ENCODE assay signal across 8 cellular contexts in the genomic region with DNA sequence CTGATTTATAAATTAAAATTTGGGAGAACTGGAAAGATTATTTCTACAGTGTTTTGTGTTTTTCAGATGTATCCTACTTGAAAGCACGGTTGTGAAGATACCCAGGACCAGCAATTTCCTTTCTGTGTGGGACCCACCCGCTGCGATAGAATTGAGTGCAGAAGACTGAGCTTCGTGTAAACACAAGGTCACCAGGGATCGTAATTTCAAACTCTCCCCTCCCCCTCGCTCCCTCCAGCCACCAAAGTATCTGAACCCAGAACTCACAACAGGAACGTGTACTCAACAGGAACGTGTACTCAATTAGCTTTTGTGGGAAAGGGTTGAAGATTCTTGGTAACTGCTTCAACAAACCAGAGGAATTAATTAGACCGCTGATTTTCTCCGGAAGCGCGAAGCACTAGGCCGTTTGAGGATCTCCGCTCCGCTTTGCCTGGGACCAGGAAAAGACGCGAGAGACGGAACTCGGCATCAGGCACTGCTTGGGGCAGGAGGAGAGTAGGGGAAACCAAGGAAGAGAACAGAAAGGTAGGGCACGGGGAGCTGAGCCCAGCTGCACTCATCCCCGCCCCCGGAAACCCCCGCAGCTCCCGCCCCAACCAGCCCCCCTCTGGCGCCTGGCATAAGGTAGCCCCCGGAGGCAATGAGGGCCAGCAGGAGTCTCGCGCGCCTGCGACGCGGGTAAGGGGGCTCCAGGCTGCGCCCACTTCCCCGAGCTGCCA. TPM values are rescaled to one million over a fixed set of nuclear protein-coding genes. Genes with fewer than 3 reads are reported as not detected.
A peak's percentile ranks its signal among the peaks of the same experiment; 100 is the strongest.
DNase-seq lines count a peak whose midpoint lies in the region; ATAC-seq, FAIRE-seq and TF ChIP-seq lines count a peak whose summit lies in the region.

No MANE protein-coding gene starts in this region.

- H3K9ac ChIP-seq in neural progenitor cell: peak overlapping the region; percentile 44

- peaks cover 25% of the 10 kb centered on the region for H4K20me1 ChIP-seq in neural progenitor cell (ENCODE audit: low read depth)

- peak overlapping the region; percentile 91 for H3K27ac ChIP-seq in neural progenitor cell
- peak overlapping the region; percentile 68 to 92 (median 80) for H3K27ac ChIP-seq in thyroid gland

- peaks cover 58% of the 10 kb centered on the region for H3K79me2 ChIP-seq in neural progenitor cell (ENCODE audit: low read depth)

- no peak for TF ChIP-seq POLR2A in thyroid gland (IDR thresholded peaks at IDR 0.05)

- peak; percentile 34 for ATAC-seq in HG03457 (IDR thresholded peaks at IDR 0.05; ENCODE audit: unreplicated experiment)

- FAIRE-seq in GM19239 (lab: Jason Lieb, UNC): peak; percentile 90

- H3K4me3 Mint-ChIP-seq in activated T-helper 1 cell treated with anti-CD3 and anti-CD28 coated beads, Interleukin-12 subunit alpha, Interleukin-12 subunit beta, Interleukin-2, Interleukin-4 antibody, amounts not matched to agents 30 ng/mL and 10 ng/mL and 1 ng/mL, durations not matched to agents 14 hours and 24 hours and 36 hours: peak overlapping the region; percentile 100
- peak overlapping the region; percentile 100 for H3K4me3 Mint-ChIP-seq in neural progenitor cell

- peaks cover 6% of the 10 kb centered on the region for H3K36me3 ChIP-seq in neural progenitor cell
- H3K36me3 ChIP-seq in thyroid gland: no peaks in the 10 kb centered on the region

- H3K9me3 ChIP-seq in neural progenitor cell (ENCODE audit: low read depth): no peaks in the 10 kb centered on the region
- no peaks in the 10 kb centered on the region for H3K9me3 ChIP-seq in thyroid gland

- no peaks in the 10 kb centered on the region for H3K9me3 Mint-ChIP-seq in activated T-helper 1 cell treated with anti-CD3 and anti-CD28 coated beads, Interleukin-12 subunit alpha, Interleukin-12 subunit beta, Interleukin-2, Interleukin-4 antibody, amounts not matched to agents 30 ng/mL and 10 ng/mL and 1 ng/mL, durations not matched to agents 14 hours and 24 hours and 36 hours
- H3K9me3 Mint-ChIP-seq in neural progenitor cell: no peaks in the 10 kb centered on the region

- WGBS in thyroid gland, 2 donors: 0% methylated on average over 21 to 32 of the region's 34 CpGs

- peak overlapping the region; percentile 88 for H2AFZ ChIP-seq in neural progenitor cell (replicated peaks)

- peaks cover 27% of the 10 kb centered on the region for H3K4me1 ChIP-seq in neural progenitor cell
- peaks cover 9 to 14% of the 10 kb centered on the region in 2 donors for H3K4me1 ChIP-seq in thyroid gland

- H3K27ac Mint-ChIP-seq in activated T-helper 1 cell treated with anti-CD3 and anti-CD28 coated beads, Interleukin-12 subunit alpha, Interleukin-12 subunit beta, Interleukin-2, Interleukin-4 antibody, amounts not matched to agents 30 ng/mL and 10 ng/mL and 1 ng/mL, durations not matched to agents 14 hours and 24 hours and 36 hours: peak overlapping the region; percentile 100
- peak overlapping the region; percentile 99 for H3K27ac Mint-ChIP-seq in neural progenitor cell

- intact Hi-C loops in activated T-helper 1 cell treated with anti-CD3 and anti-CD28 coated beads, Interleukin-12 subunit alpha, Interleukin-12 subunit beta, Interleukin-2, Interleukin-4 antibody, amounts not matched to agents 30 ng/mL and 10 ng/mL and 1 ng/mL, durations not matched to agents 14 hours and 24 hours and 36 hours (cut with micrococcal nuclease): loop anchor here (2.0 kb wide), 1 partner anchor 77 kb away; no protein-coding TSS in a partner anchor
- intact Hi-C loops in thyroid gland (cut with DNase I): no loop called here

- H3K36me3 Mint-ChIP-seq in activated T-helper 1 cell treated with anti-CD3 and anti-CD28 coated beads, Interleukin-12 subunit alpha, Interleukin-12 subunit beta, Interleukin-2, Interleukin-4 antibody, amounts not matched to agents 30 ng/mL and 10 ng/mL and 1 ng/mL, durations not matched to agents 14 hours and 24 hours and 36 hours (ENCODE audit: low read depth): peaks cover 33% of the 10 kb centered on the region
- peaks cover 4% of the 10 kb centered on the region for H3K36me3 Mint-ChIP-seq in neural progenitor cell

- peak overlapping the region; percentile 90 for H3K4me2 ChIP-seq in neural progenitor cell

- peaks cover 39% of the 10 kb centered on the region for H3K4me1 Mint-ChIP-seq in activated T-helper 1 cell treated with anti-CD3 and anti-CD28 coated beads, Interleukin-12 subunit alpha, Interleukin-12 subunit beta, Interleukin-2, Interleukin-4 antibody, amounts not matched to agents 30 ng/mL and 10 ng/mL and 1 ng/mL, durations not matched to agents 14 hours and 24 hours and 36 hours (ENCODE audit: low read depth)
- H3K4me1 Mint-ChIP-seq in neural progenitor cell: peaks cover 19% of the 10 kb centered on the region

- H3K4me3 ChIP-seq in foreskin fibroblast (ENCODE audit: low read depth in 1 of 2, low read length in 2 of 2): peak overlapping the region; percentile 85 to 96
- H3K4me3 ChIP-seq in neural progenitor cell: peak overlapping the region; percentile 75
- peak overlapping the region; percentile 44 to 73 (median 66) for H3K4me3 ChIP-seq in thyroid gland (replicated peaks in 1 of 3)

- no peak for TF ChIP-seq CTCF in foreskin fibroblast (IDR thresholded peaks at IDR 0.05; ENCODE audit: low read depth, low read length)
- no peak for TF ChIP-seq CTCF in neural progenitor cell (IDR thresholded peaks at IDR 0.05)
- TF ChIP-seq CTCF in thyroid gland (IDR thresholded peaks at IDR 0.05): no peak

- H3K27me3 Mint-ChIP-seq in activated T-helper 1 cell treated with anti-CD3 and anti-CD28 coated beads, Interleukin-12 subunit alpha, Interleukin-12 subunit beta, Interleukin-2, Interleukin-4 antibody, amounts not matched to agents 30 ng/mL and 10 ng/mL and 1 ng/mL, durations not matched to agents 14 hours and 24 hours and 36 hours (ENCODE audit: insufficient read depth): no peaks in the 10 kb centered on the region
- no peaks in the 10 kb centered on the region for H3K27me3 Mint-ChIP-seq in neural progenitor cell (ENCODE audit: insufficient read depth, low read depth)

- DNase-seq in CD1c-positive myeloid dendritic cell (ENCODE audit: extremely low spot score): peak; percentile 65
- DNase-seq in GM19239 (ENCODE audit: insufficient read length, low spot score): no peak
- DNase-seq in NCI-H748 treated with DMSO at 0.1 percent for 48 hours (lab: John Stamatoyannopoulos, UW): peak; percentile 53
- peak; percentile 27 for DNase-seq in activated T-helper 1 cell treated with anti-CD3 and anti-CD28 coated beads, Interleukin-12 subunit alpha, Interleukin-12 subunit beta, Interleukin-2, Interleukin-4 antibody, amounts not matched to agents 30 ng/mL and 10 ng/mL and 1 ng/mL, durations not matched to agents 14 hours and 24 hours and 36 hours (ENCODE audit: low spot score)
- peak; percentile 30 to 71 for DNase-seq in foreskin fibroblast
- DNase-seq in neural progenitor cell (ENCODE audit: low spot score): peak; percentile 81
- peak; percentile 40 to 42 for DNase-seq in thyroid gland

- H3K27me3 ChIP-seq in neural progenitor cell (no peaks in the 10 kb centered on the region), thyroid gland (no peaks in the 10 kb centered on the region)

- H3F3A ChIP-seq in neural progenitor cell (ENCODE audit: low read depth): peaks cover 14% of the 10 kb centered on the region

RNA-seq across cellular contexts. Expression of a gene that starts 0.5 kb away (rescaled TPM):
- 24.0 and 26.6 TPM in 2 replicates for total RNA-seq in activated T-helper 1 cell treated with anti-CD3 and anti-CD28 coated beads, Interleukin-12 subunit alpha, Interleukin-12 subunit beta, Interleukin-2, Interleukin-4 antibody, amounts not matched to agents 30 ng/mL and 10 ng/mL and 1 ng/mL, durations not matched to agents 14 hours and 24 hours and 36 hours
- total RNA-seq in neural progenitor cell (ENCODE audit: low replicate concordance): 85.9 and 145 TPM in 2 replicates
- 100 to 1,000 TPM in 1 of 4 donors, 10 to 100 TPM in 3; 26.5 to 105 (median 51.7) TPM for total RNA-seq in thyroid gland

RNA-seq across cellular contexts. Expression of a gene that starts 0.6 kb away (rescaled TPM):
- 32.5 and 37.3 TPM in 2 replicates for total RNA-seq in activated T-helper 1 cell treated with anti-CD3 and anti-CD28 coated beads, Interleukin-12 subunit alpha, Interleukin-12 subunit beta, Interleukin-2, Interleukin-4 antibody, amounts not matched to agents 30 ng/mL and 10 ng/mL and 1 ng/mL, durations not matched to agents 14 hours and 24 hours and 36 hours
- total RNA-seq in neural progenitor cell (ENCODE audit: low replicate concordance) (34.6 and 58.9 TPM in 2 replicates), thyroid gland (10 to 100 TPM; 32.2 to 53.8 (median 51.7) TPM)
